8 cellular contexts compared by ENCODE assay signal in the genomic region with DNA sequence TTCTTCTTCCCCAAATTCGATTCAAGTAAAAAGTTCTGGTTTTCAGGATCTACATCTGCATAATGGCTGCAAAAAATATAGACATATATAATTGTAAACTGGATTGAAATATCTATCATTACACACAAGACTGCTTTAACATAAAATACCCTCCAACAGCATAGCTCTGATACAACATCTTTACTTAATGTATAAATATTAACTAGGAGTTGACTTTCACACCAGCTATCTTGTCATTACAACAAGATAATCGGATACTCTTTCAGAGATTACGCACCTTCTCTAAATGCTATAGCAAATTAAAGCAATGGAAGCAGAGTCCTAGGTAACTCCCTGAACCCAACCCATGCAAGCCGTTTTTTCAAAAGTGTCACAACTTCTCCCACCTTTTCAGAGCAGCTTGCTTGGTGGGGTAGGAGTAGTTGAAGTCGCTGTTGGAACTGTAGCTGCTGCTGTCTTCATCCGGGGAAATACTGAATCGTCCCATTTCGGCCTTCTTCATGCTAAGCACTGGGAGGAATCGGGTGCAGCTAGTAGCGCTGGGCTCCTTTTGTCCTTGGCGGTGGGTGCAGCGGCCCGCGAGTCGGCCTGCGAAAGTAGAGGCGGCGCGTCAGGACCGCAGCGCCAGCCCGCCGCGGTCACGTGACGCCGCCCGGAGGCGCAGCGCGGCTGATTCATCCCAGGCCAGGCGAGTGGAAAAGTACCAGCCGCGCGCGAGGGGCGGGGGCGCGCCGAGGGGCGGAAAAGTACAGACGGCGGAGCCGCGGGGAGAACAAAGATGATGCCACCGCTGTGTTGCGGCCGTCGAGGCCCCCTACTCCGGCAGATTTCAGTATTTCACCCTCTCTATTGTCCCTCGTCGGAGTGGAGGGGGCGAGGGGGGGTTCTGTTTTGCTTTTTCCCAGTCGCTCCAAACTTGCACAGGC. TPM values are rescaled to one million over a fixed set of nuclear protein-coding genes. Genes with fewer than 3 reads are reported as not detected.
DNase-seq lines count a peak whose midpoint lies in the region; TF ChIP-seq lines count a peak whose summit lies in the region.

No MANE protein-coding gene starts in this region.

- H3K9me3 Mint-ChIP-seq in H9, result peaks cover 5 to 8% of the 10 kb centered on the region in 2 experiments; a peak in 4 of 5 replicates
- H3K9me3 Mint-ChIP-seq in activated naive CD4-positive, alpha-beta T cell treated with anti-CD3 and anti-CD28 coated beads for 36 hours, result no peaks in the 10 kb centered on the region

- in situ Hi-C loops in SK-MEL-5 (cut with HindIII; ENCODE audit: low pct_unique_long_range_greater_than_20kb, low sequenced_read_pairs), result loop anchor here (25.0 kb wide), 1 partner anchor 266 kb away; no protein-coding TSS in a partner anchor

- no peak overlapping the region for H3K56ac ChIP-seq in H9 (ENCODE audit: insufficient read length, low read depth, low read length)

- H3K27me3 ChIP-seq in H9 (ENCODE audit: insufficient read depth, low read length), result no peaks in the 10 kb centered on the region

- H2BK5ac ChIP-seq in H9 (ENCODE audit: insufficient read length, low read length), result peak overlapping the region; percentile 74

- H3K36me3 Mint-ChIP-seq in H9 (ENCODE audit: insufficient read depth in 1 of 3, low read depth in 3 of 3), result peaks cover 53 to 62% (median 55%) of the 10 kb centered on the region in 3 experiments
- H3K36me3 Mint-ChIP-seq in activated naive CD4-positive, alpha-beta T cell treated with anti-CD3 and anti-CD28 coated beads for 36 hours (ENCODE audit: low read depth), result peaks cover 55% of the 10 kb centered on the region

- peaks cover 10% of the 10 kb centered on the region for H3K23me2 ChIP-seq in H9 (ENCODE audit: insufficient read length, low read depth, low read length, poor library complexity, severe bottlenecking)

- no peak overlapping the region for H2BK20ac ChIP-seq in H9 (ENCODE audit: low read depth, low read length, poor library complexity, severe bottlenecking)

- no peak overlapping the region for H3K23ac ChIP-seq in H9 (ENCODE audit: insufficient read length, low read depth, low read length)

- no peak overlapping the region for H2BK15ac ChIP-seq in H9 (ENCODE audit: low read depth, low read length)

- H3K27ac ChIP-seq in H9 (ENCODE audit: insufficient read length, low read depth, low read length) (peak overlapping the region; percentile 24), temporal lobe (ENCODE audit: low read depth, low read length) (peak overlapping the region; percentile 99)

- H3K9me3 ChIP-seq in H9 (ENCODE audit: control insufficient read depth, low read depth, low read length), result no peaks in the 10 kb centered on the region

- peak overlapping the region; percentile 96 for H3K4me2 ChIP-seq in H9 (ENCODE audit: insufficient read depth, insufficient read length, low read length)

- H3K14ac ChIP-seq in H9 (ENCODE audit: insufficient read depth, low read length), result peak overlapping the region; percentile 97

- H2AK5ac ChIP-seq in H9 (ENCODE audit: insufficient read length, low read length), result no peak overlapping the region

- H3T11ph ChIP-seq in H9 (ENCODE audit: low read length), result no peak overlapping the region

- peaks cover 21% of the 10 kb centered on the region; the same call in 1 of the 2 replicates for H3K79me2 ChIP-seq in H9 (ENCODE audit: insufficient read depth, low read length)

- no peak for TF ChIP-seq CTCF in H9 (conservative IDR thresholded peaks at IDR 0.05)

- H2BK12ac ChIP-seq in H9 (ENCODE audit: insufficient read length, low read depth, low read length), result no peak overlapping the region

- intact Hi-C loops in activated naive CD4-positive, alpha-beta T cell treated with anti-CD3 and anti-CD28 coated beads for 36 hours (cut with micrococcal nuclease), result loop anchor here (1.0 to 10.0 kb wide), 11 partner anchors 10 to 1736 kb away; partner anchors contain the start of genes HDAC7, RPAP3 and SENP1

- DNase-seq in GF-D8 (lab: John Stamatoyannopoulos, UW) (peak; percentile 67), H9 (peak; percentile 91), M059J (ENCODE audit: low read depth) (peak; percentile 85), SK-MEL-5 (ENCODE audit: low read depth, low spot score) (peak; percentile 85), germinal center (ENCODE audit: low spot score) (peak; percentile 87), occipital lobe (lab: John Stamatoyannopoulos, UW) (peak; percentile 85)
- peak; percentile 94 for DNase-seq in activated naive CD4-positive, alpha-beta T cell treated with anti-CD3 and anti-CD28 coated beads for 36 hours

- CTCF ChIA-PET in activated naive CD4-positive, alpha-beta T cell treated with anti-CD3 and anti-CD28 coated beads for 36 hours (lab: Charles Lee), result interaction anchor here (0.9 to 1.3 kb wide), 2 partner anchors 16 to 851 kb away, joined by 3 read pairs; no protein-coding TSS in a partner anchor

- peaks cover 6% of the 10 kb centered on the region for H3K27me3 Mint-ChIP-seq in H9 (ENCODE audit: low read depth)
- no peaks in the 10 kb centered on the region for H3K27me3 Mint-ChIP-seq in activated naive CD4-positive, alpha-beta T cell treated with anti-CD3 and anti-CD28 coated beads for 36 hours (ENCODE audit: low read depth)

- H4K5ac ChIP-seq in H9 (ENCODE audit: insufficient read length, low read depth, low read length), result no peak overlapping the region

- peaks cover 41 to 42% of the 10 kb centered on the region in 2 experiments for H3K4me1 Mint-ChIP-seq in H9
- H3K4me1 Mint-ChIP-seq in activated naive CD4-positive, alpha-beta T cell treated with anti-CD3 and anti-CD28 coated beads for 36 hours (ENCODE audit: low read depth), result peaks cover 52% of the 10 kb centered on the region

- H4K20me1 ChIP-seq in H9 (ENCODE audit: control insufficient read depth, insufficient read depth, insufficient read length), result peaks cover 2% of the 10 kb centered on the region

- peak overlapping the region; percentile 98 to 100 (median 99) for H3K27ac Mint-ChIP-seq in H9
- H3K27ac Mint-ChIP-seq in activated naive CD4-positive, alpha-beta T cell treated with anti-CD3 and anti-CD28 coated beads for 36 hours, result peak overlapping the region; percentile 98

- no peak overlapping the region for H2BK120ac ChIP-seq in H9 (ENCODE audit: low read depth, low read length, poor library complexity, severe bottlenecking)

- H2AFZ ChIP-seq in H9 (ENCODE audit: low read length), result no peak overlapping the region

- peak overlapping the region; percentile 94 for H3K9ac ChIP-seq in H9 (ENCODE audit: extremely low read depth, insufficient read length, low read length)

- H3K4ac ChIP-seq in H9 (ENCODE audit: low read depth, low read length), result no peak overlapping the region; the same call in 1 of the 2 replicates

- no CpG with 5 or more reads among the region's 54 CpGs for WGBS in H9 (ENCODE audit: extremely low coverage, insufficient read length, low lambda C conversion rate)

- peak overlapping the region; percentile 94 for H3K18ac ChIP-seq in H9 (ENCODE audit: insufficient read length, low read depth, low read length)

- peaks cover 4% of the 10 kb centered on the region for H3K79me1 ChIP-seq in H9 (ENCODE audit: insufficient read depth, low read depth, low read length, poor library complexity, severe bottlenecking)

- H3K4me1 ChIP-seq in H9 (ENCODE audit: insufficient read depth, low read length), result no peaks in the 10 kb centered on the region

- peak overlapping the region; percentile 50 for H4K91ac ChIP-seq in H9 (ENCODE audit: insufficient read length, low read depth, low read length)

- peak overlapping the region; percentile 97 to 99 for H3K4me3 Mint-ChIP-seq in H9
- peak overlapping the region; percentile 96 for H3K4me3 Mint-ChIP-seq in activated naive CD4-positive, alpha-beta T cell treated with anti-CD3 and anti-CD28 coated beads for 36 hours

- H4K8ac ChIP-seq in H9 (replicated peaks; ENCODE audit: insufficient read length, low read depth, low read length), result no peak overlapping the region

RNA-seq across cellular contexts. Expression of gene SLC38A2, which starts 1.5 kb away (rescaled TPM):
- 421 and 453 TPM in 2 replicates for total RNA-seq in H9 (2021)
- total RNA-seq in M059J (2014; rRNA removed; shearing (Covaris generic)), result 447 and 744 TPM in 2 replicates
- total RNA-seq in SK-MEL-5 (2014; rRNA removed; shearing (Covaris generic)), result 257 and 278 TPM in 2 replicates
- 167 and 187 TPM in 2 replicates for polyA plus RNA-seq in SK-MEL-5 (2015; cell fraction: cytosol; rRNA removed)
- polyA plus RNA-seq in SK-MEL-5 (2015; cell fraction: nucleus; rRNA removed), result 633 and 636 TPM in 2 replicates
- 100 to 1,000 TPM; 196 to 206 TPM for total RNA-seq in activated naive CD4-positive, alpha-beta T cell treated with anti-CD3 and anti-CD28 coated beads for 36 hours
- 259 TPM for total RNA-seq in occipital lobe
- total RNA-seq in temporal lobe, result 162 TPM

Comparison
In these comparisons a context has a peak if more than half of its experiments do, and no peak if none do; other contexts are left out.
1. Peak in every context shown above with its lines: DNase-seq and H3K27ac ChIP-seq.